15 cellular contexts compared by ENCODE assay signal in genomic region chr12:3341594-3341993, GRCh38.
DNase-seq lines count a peak whose midpoint lies in the region; ATAC-seq, FAIRE-seq and TF ChIP-seq lines count a peak whose summit lies in the region.
"Had no signal": no experiment of that assay in that cellular context is flagged by ENCODE, and none has a peak within 500 bp of the region (broad histone marks: within the 10 kb centered on the region; RNA-seq: fewer than 3 reads in every experiment).

No MANE protein-coding gene starts in this region.

- no peaks in the 10 kb centered on the region for H3F3A ChIP-seq in Loucy (ENCODE audit: low read depth)
- H3F3A ChIP-seq in neural progenitor cell (ENCODE audit: low read depth) = peaks cover 19% of the 10 kb centered on the region

- H3K4me3 ChIP-seq in Loucy (ENCODE audit: low read length, poor library complexity, severe bottlenecking) (no peak overlapping the region), neural progenitor cell (no peak overlapping the region)
- H3K4me3 ChIP-seq: ascending aorta, colonic mucosa, PC-9 had no signal

- H3K27me3 ChIP-seq in Loucy (ENCODE audit: insufficient read depth, low read length, poor library complexity, severe bottlenecking) (no peaks in the 10 kb centered on the region), neural progenitor cell (no peaks in the 10 kb centered on the region)
- H3K27me3 ChIP-seq: ascending aorta, colonic mucosa had no signal

- H3K9ac ChIP-seq in Loucy (ENCODE audit: low read depth, low read length, poor library complexity, severe bottlenecking) = no peak overlapping the region
- H3K9ac ChIP-seq in neural progenitor cell = no peak overlapping the region

- peaks cover 35% of the 10 kb centered on the region for H3K4me1 Mint-ChIP-seq in neural progenitor cell
- H3K4me1 Mint-ChIP-seq: activated CD4-positive, alpha-beta T cell treated with anti-CD3 and anti-CD28 coated beads, Interleukin-2, amount 10 ng/mL, durations not matched to agents 24 days and 14 days had no signal

- H3K9me3 Mint-ChIP-seq in neural progenitor cell = no peaks in the 10 kb centered on the region
- H3K9me3 Mint-ChIP-seq: activated CD4-positive, alpha-beta T cell treated with anti-CD3 and anti-CD28 coated beads, Interleukin-2, amount 10 ng/mL, durations not matched to agents 24 days and 14 days had no signal

- no peaks in the 10 kb centered on the region for H3K36me3 Mint-ChIP-seq in neural progenitor cell

- H3K79me2 ChIP-seq in Loucy (ENCODE audit: insufficient read depth, low read length) = no peaks in the 10 kb centered on the region
- H3K79me2 ChIP-seq in neural progenitor cell (ENCODE audit: low read depth) = no peaks in the 10 kb centered on the region

- no peaks in the 10 kb centered on the region for H3K9me3 ChIP-seq in Loucy (ENCODE audit: insufficient read depth, low read depth, low read length)
- no peaks in the 10 kb centered on the region for H3K9me3 ChIP-seq in neural progenitor cell (ENCODE audit: low read depth)
- H3K9me3 ChIP-seq: ascending aorta, Caco-2, colonic mucosa had no signal

- peak overlapping the region; percentile 9; the same call in 1 of the 2 replicates for H2AFZ ChIP-seq in Loucy (ENCODE audit: low read length)
- peak overlapping the region; percentile 27 for H2AFZ ChIP-seq in neural progenitor cell (replicated peaks)
- H2AFZ ChIP-seq: PC-9 had no signal

- peak overlapping the region; percentile 55 for H3K4me3 Mint-ChIP-seq in neural progenitor cell
- H3K4me3 Mint-ChIP-seq: activated CD4-positive, alpha-beta T cell treated with anti-CD3 and anti-CD28 coated beads, Interleukin-2, amount 10 ng/mL, durations not matched to agents 24 days and 14 days had no signal

- no peak for FAIRE-seq in GM12892 (lab: Jason Lieb, UNC)

- no peak overlapping the region for H3K27ac ChIP-seq in neural progenitor cell
- H3K27ac ChIP-seq: ascending aorta, colonic mucosa, PC-9 had no signal

- ATAC-seq in HG03565 (IDR thresholded peaks at IDR 0.05; ENCODE audit: unreplicated experiment) = no peak

- no peaks in the 10 kb centered on the region for H3K9me2 ChIP-seq in Loucy (replicated peaks; ENCODE audit: low read depth, low read length)

- TF ChIP-seq POLR2A in GM12892 (IDR thresholded peaks at IDR 0.05; ENCODE audit: low read depth, low read length) = no peak

- TF ChIP-seq CTCF in Loucy (conservative IDR thresholded peaks at IDR 0.05; ENCODE audit: low read length) = no peak
- no peak for TF ChIP-seq CTCF in neural progenitor cell (IDR thresholded peaks at IDR 0.05)

- no peaks in the 10 kb centered on the region for H3K4me1 ChIP-seq in Loucy (ENCODE audit: insufficient read depth, low read length, poor library complexity, severe bottlenecking)
- H3K4me1 ChIP-seq in neural progenitor cell = peaks cover 25% of the 10 kb centered on the region
- H3K4me1 ChIP-seq: ascending aorta, Caco-2, colonic mucosa had no signal

- H3K27ac Mint-ChIP-seq in neural progenitor cell = peak overlapping the region; percentile 72
- H3K27ac Mint-ChIP-seq: activated CD4-positive, alpha-beta T cell treated with anti-CD3 and anti-CD28 coated beads, Interleukin-2, amount 10 ng/mL, durations not matched to agents 24 days and 14 days had no signal

- H4K20me1 ChIP-seq in Loucy (ENCODE audit: insufficient read depth, low read length, poor library complexity, severe bottlenecking) = no peaks in the 10 kb centered on the region
- no peaks in the 10 kb centered on the region for H4K20me1 ChIP-seq in neural progenitor cell (ENCODE audit: low read depth)

- H3K4me2 ChIP-seq in Loucy (ENCODE audit: low read depth, low read length, poor library complexity, severe bottlenecking) = no peak overlapping the region
- peak overlapping the region; percentile 41 for H3K4me2 ChIP-seq in neural progenitor cell
- H3K4me2 ChIP-seq: PC-9 had no signal

- H3K36me3 ChIP-seq in Loucy (ENCODE audit: insufficient read depth, low read length) (no peaks in the 10 kb centered on the region), neural progenitor cell (no peaks in the 10 kb centered on the region)
- H3K36me3 ChIP-seq: ascending aorta, colonic mucosa had no signal

- H3K27me3 Mint-ChIP-seq in neural progenitor cell (ENCODE audit: insufficient read depth, low read depth) = peaks cover 5% of the 10 kb centered on the region

- DNase-seq in NCI-H2227 (lab: John Stamatoyannopoulos, UW; ENCODE audit: unreplicated experiment) = peak; percentile 9
- DNase-seq in dermis blood vessel endothelial cell = peak; percentile 6
- DNase-seq in neural progenitor cell (ENCODE audit: low spot score) = no peak
- no peak for DNase-seq in AG08395 (ENCODE audit: low spot score)
- DNase-seq in CD1c-positive myeloid dendritic cell (ENCODE audit: extremely low spot score) = no peak
- DNase-seq in GM12892 (ENCODE audit: insufficient read length) = no peak
- DNase-seq: activated CD4-positive, alpha-beta T cell treated with anti-CD3 and anti-CD28 coated beads, Interleukin-2, amount 10 ng/mL, durations not matched to agents 24 days and 14 days; activated naive CD4-positive, alpha-beta T cell; NCI-H446 treated with DMSO at 0.1 percent for 48 hours; PC-9 had no signal

Comparison
In these comparisons a context has a peak if more than half of its experiments do, and no peak if none do; other contexts are left out.
1. DNase-seq: peak in NCI-H2227 (single experiment) and dermis blood vessel endothelial cell (single experiment); none in neural progenitor cell (single experiment), AG08395 (single experiment), CD1c-positive myeloid dendritic cell (single experiment) and GM12892 (single experiment).